In genomic region chr10:11209810-11210141, GRCh38 we compare ENCODE assay signal across 8 cellular contexts.
DNase-seq lines count a peak whose midpoint lies in the region; ATAC-seq, FAIRE-seq and TF ChIP-seq lines count a peak whose summit lies in the region.

No MANE protein-coding gene starts in this region.

- H3K27ac ChIP-seq in small intestine (ENCODE audit: low read depth in 1 of 2, low read length in 1 of 2), result no peak overlapping the region

- no peaks in the 10 kb centered on the region for H3K36me3 ChIP-seq in small intestine (ENCODE audit: control insufficient read depth in 2 of 2, insufficient read depth in 2 of 2, low read length in 2 of 2)

- ATAC-seq in GM21423 (IDR thresholded peaks at IDR 0.05; ENCODE audit: unreplicated experiment) (peak; percentile 23), HG03558 (IDR thresholded peaks at IDR 0.05; ENCODE audit: extremely low read depth, unreplicated experiment) (peak; percentile 10)

- FAIRE-seq in GM12891 (lab: Jason Lieb, UNC), result peak; percentile 52
- FAIRE-seq in small intestine (lab: Jason Lieb, UNC), result no peak

- TF ChIP-seq POLR2A in GM12891 (IDR thresholded peaks at IDR 0.05; ENCODE audit: low read depth, low read length), result 0 out of 2 replicates have a peak, but pooled peaks have one; percentile 24

- H3K9me3 ChIP-seq in small intestine (ENCODE audit: control insufficient read depth, low read depth), result no peaks in the 10 kb centered on the region

- H3K27me3 ChIP-seq in small intestine (ENCODE audit: control insufficient read depth in 2 of 2, insufficient read depth in 2 of 2, low read length in 2 of 2), result no peaks in the 10 kb centered on the region

- H3K4me1 ChIP-seq in small intestine (ENCODE audit: control insufficient read depth in 2 of 2, insufficient read depth in 1 of 2, low read depth in 1 of 2, low read length in 1 of 2), result peaks cover 0 to 4% of the 10 kb centered on the region in 2 donors

- DNase-seq in GM12891 (ENCODE audit: insufficient read length, low spot score), result no peak
- DNase-seq in globus pallidus (ENCODE audit: low spot score), result peak; percentile 71
- DNase-seq in small intestine, result no peak
- DNase-seq in ureter (ENCODE audit: low spot score), result no peak
- DNase-seq in GOT3 (lab: John Stamatoyannopoulos, UW), result no peak
- DNase-seq in activated CD4-positive, alpha-beta T cell treated with anti-CD3 and anti-CD28 coated beads for 48 hours, result no peak

- 59 to 72% (median 62%) methylated on average over 4 of the region's 4 CpGs for WGBS in small intestine, 3 donors

- no peak overlapping the region for H3K4me3 ChIP-seq in small intestine (ENCODE audit: low read depth in 1 of 2, low read length in 2 of 2)

TF ChIP-seq in GM12891, 5 proteins besides CTCF, POLR2A, EP300 and RAD21:
- TF ChIP-seq POLR2AphosphoS5 (IDR thresholded peaks at IDR 0.05; ENCODE audit: low read depth, low read length), result no peak
- TF ChIP-seq PAX5 (IDR thresholded peaks at IDR 0.05; ENCODE audit: insufficient read depth, low read length, severe bottlenecking), result no peak
- TF ChIP-seq SPI1 (IDR thresholded peaks at IDR 0.05; ENCODE audit: low read depth, low read length), result no peak
- TF ChIP-seq TAF1 (IDR thresholded peaks at IDR 0.05; ENCODE audit: low read depth, low read length), result no peak
- no peak for TF ChIP-seq POU2F2 (IDR thresholded peaks at IDR 0.05; ENCODE audit: low read depth, low read length)
